In the genomic region with DNA sequence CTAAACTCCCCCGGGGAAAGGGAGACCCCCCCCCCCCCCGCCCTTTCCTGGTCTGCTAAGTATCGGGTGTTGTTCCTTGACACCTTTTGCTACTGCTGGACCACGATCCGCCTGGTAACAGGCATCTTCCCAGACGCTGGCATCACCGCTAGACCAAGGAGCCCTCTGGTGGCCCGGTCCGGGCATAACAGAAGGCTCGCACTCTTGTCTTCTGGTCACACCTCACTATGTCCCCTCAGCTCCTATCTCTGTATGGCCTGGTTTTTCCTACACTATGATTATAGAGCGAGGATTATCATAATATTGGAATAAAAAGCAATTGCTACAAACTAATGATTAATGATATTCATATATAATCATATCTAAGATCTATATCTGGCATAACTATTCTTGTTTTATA, we compare ENCODE assay signal across 7 cellular contexts.
DNase-seq lines count a peak whose midpoint lies in the region; ATAC-seq, FAIRE-seq and TF ChIP-seq lines count a peak whose summit lies in the region.
"Not testable (repeated sequence)": the region's sequence is repeated elsewhere in the genome, so short reads cannot be mapped to it uniquely, and the experiment has no call there.

No MANE protein-coding gene starts in this region.

- not testable (repeated sequence) for H4K91ac ChIP-seq in IMR-90 (ENCODE audit: insufficient read depth, low read depth, low read length)

- H4K20me1 ChIP-seq in IMR-90 (ENCODE audit: insufficient read depth, low read length); HepG2 (ENCODE audit: insufficient read depth, low read length): not testable (repeated sequence)

- H3K18ac ChIP-seq in IMR-90 (ENCODE audit: low read depth, low read length): not testable (repeated sequence)

- dilution Hi-C loops in IMR-90 (cut with HindIII; ENCODE audit: low sequenced_read_pairs, unreplicated experiment): not testable (repeated sequence)

- not testable (repeated sequence) for FAIRE-seq in HepG2 (lab: Jason Lieb, UNC)

- H2BK20ac ChIP-seq in IMR-90 (ENCODE audit: low read depth, low read length): not testable (repeated sequence)

- BruUV-seq in IMR-90 (replicated peaks; lab: Mats Ljungman, UMichigan); HepG2 (replicated peaks; lab: Mats Ljungman, UMichigan): not testable (repeated sequence)

- in situ Hi-C loops in IMR-90 (cut with MboI; ENCODE audit: low sequenced_read_pairs); HepG2 (cut with HindIII; ENCODE audit: extremely low pct_ligation_motif_present, low pct_unique_long_range_greater_than_20kb); gastrocnemius medialis (cut with MboI; ENCODE audit: low sequenced_read_pairs in 4 of 4): not testable (repeated sequence)

- not testable (repeated sequence) for H3K36me3 ChIP-seq in GM06990 (ENCODE audit: control insufficient read depth, insufficient read depth, low read length); IMR-90 (ENCODE audit: control insufficient read depth, insufficient read depth, low read length); HepG2 (replicated peaks in 1 of 2; ENCODE audit: control insufficient read depth in 1 of 2, insufficient read depth in 2 of 2, low read length in 2 of 2); gastrocnemius medialis

- H3K4me1 ChIP-seq in IMR-90 (ENCODE audit: control insufficient read depth, insufficient read depth, low read length); HepG2 (ENCODE audit: insufficient read depth, low read length); gastrocnemius medialis: not testable (repeated sequence)

- not testable (repeated sequence) for H3K9ac ChIP-seq in IMR-90 (ENCODE audit: low read depth, low read length); HepG2 (ENCODE audit: insufficient read depth, low read depth, low read length)

- TF ChIP-seq EP300 in HepG2 (IDR thresholded peaks at IDR 0.05; ENCODE audit: low read depth in 2 of 2, low read length in 2 of 2); HepG2 (CRISPR knock-in tag; IDR thresholded peaks at IDR 0.05; ENCODE audit: borderline replicate concordance): not testable (repeated sequence)

- not testable (repeated sequence) for H2BK5ac ChIP-seq in IMR-90 (ENCODE audit: low read depth, low read length, poor library complexity, severe bottlenecking)

- not testable (repeated sequence) for H2BK120ac ChIP-seq in IMR-90 (ENCODE audit: low read depth, low read length)

- not testable (repeated sequence) for H4K8ac ChIP-seq in IMR-90 (ENCODE audit: low read depth in 2 of 2, low read length in 2 of 2)

- H3K27ac ChIP-seq in IMR-90 (ENCODE audit: insufficient read depth, low read length); dorsolateral prefrontal cortex; HepG2 (ENCODE audit: extremely low read length, insufficient read depth, low read length); gastrocnemius medialis: not testable (repeated sequence)

- intact Hi-C loops in IMR-90 (cut with micrococcal nuclease); dorsolateral prefrontal cortex (cut with DNase I); HepG2 (cut with micrococcal nuclease; ENCODE audit: unreplicated experiment); gastrocnemius medialis (cut with DNase I; ENCODE audit: low total_unique reads): not testable (repeated sequence)

- CTCF ChIA-PET in IMR-90 (lab: Yijun Ruan, JAX); HepG2 (lab: Yijun Ruan, JAX; ENCODE audit: low intra/inter-chr PET ratio, low total read pairs): not testable (repeated sequence)

- not testable (repeated sequence) for H3K4me2 ChIP-seq in IMR-90 (ENCODE audit: low read depth, low read length); HepG2 (ENCODE audit: low read depth, low read length)

- TF ChIP-seq CTCF in GM06990 (IDR thresholded peaks at IDR 0.05; ENCODE audit: insufficient read depth, low read length, poor library complexity, severe bottlenecking) (peak; percentile 46), IMR-90 (conservative IDR thresholded peaks at IDR 0.05; ENCODE audit: low read depth, low read length) (peak; percentile 25; the same call in 1 of the 2 replicates), dorsolateral prefrontal cortex (IDR thresholded peaks at IDR 0.05 in 54 of 56, conservative IDR thresholded peaks at IDR 0.05 in 2 of 56; ENCODE audit: low read depth in 1 of 56, partially characterized antibody in 56 of 56) (peak in 33 of 56 donors; percentile 9 to 48 (median 29)), HepG2 (CRISPR knock-in tag; IDR thresholded peaks at IDR 0.05) (peak; percentile 12; the same call in 1 of the 2 replicates), gastrocnemius medialis (IDR thresholded peaks at IDR 0.05 in 4 of 5, conservative IDR thresholded peaks at IDR 0.05 in 1 of 5) (peak in 3 of 5 experiments; percentile 11 to 36 (median 19))

- not testable (repeated sequence) for H3K79me2 ChIP-seq in HepG2 (ENCODE audit: insufficient read depth, low read length)

- not testable (repeated sequence) for H3K9me3 ChIP-seq in IMR-90 (ENCODE audit: control insufficient read depth, insufficient read depth, low read length); HepG2 (ENCODE audit: low read length); gastrocnemius medialis

- DNase-seq in GM06990 (ENCODE audit: extremely low read depth, insufficient read length); IMR-90; dorsolateral prefrontal cortex; HepG2 (ENCODE audit: low spot score); gastrocnemius medialis: not testable (repeated sequence)
- DNase-seq in RPMI7951 (ENCODE audit: low read depth): peak; percentile 18
- peak; percentile 11 for DNase-seq in activated naive CD4-positive, alpha-beta T cell treated with Interleukin-2 at 50 U/mL for 16 hours

- POLR2A ChIA-PET in IMR-90 (lab: Charles Lee; ENCODE audit: unreplicated experiment); HepG2 (lab: Yijun Ruan, JAX): not testable (repeated sequence)

- H2AK5ac ChIP-seq in IMR-90 (ENCODE audit: low read depth, low read length): not testable (repeated sequence)

- not testable (repeated sequence) for H4K5ac ChIP-seq in IMR-90 (ENCODE audit: low read depth, low read length)

- H3K4ac ChIP-seq in IMR-90 (ENCODE audit: low read depth, low read length): not testable (repeated sequence)

- WGBS in IMR-90 (ENCODE audit: extremely low coverage in 2 of 2, insufficient read length in 1 of 2), 2 experiments: no CpG with 5 or more reads among the region's 11 CpGs
- 7% methylated on average over 5 of the region's 11 CpGs for WGBS in HepG2 (ENCODE audit: low lambda C conversion rate)

- not testable (repeated sequence) for TF ChIP-seq POLR2A in IMR-90 (IDR thresholded peaks at IDR 0.05; ENCODE audit: low read depth, low read length); HepG2 (IDR thresholded peaks at IDR 0.05; ENCODE audit: insufficient read depth in 1 of 2, low read depth in 2 of 2, low read length in 2 of 2); gastrocnemius medialis (IDR thresholded peaks at IDR 0.05)

- H3K14ac ChIP-seq in IMR-90 (replicated peaks; ENCODE audit: low read depth, low read length): not testable (repeated sequence)

- not testable (repeated sequence) for H3K27me3 ChIP-seq in GM06990 (replicated peaks; ENCODE audit: control insufficient read depth, insufficient read depth, low read length); IMR-90 (ENCODE audit: control insufficient read depth, insufficient read depth, low read length); dorsolateral prefrontal cortex; HepG2 (ENCODE audit: control insufficient read depth in 1 of 2, insufficient read depth in 2 of 2, low read length in 2 of 2); gastrocnemius medialis

- H3K56ac ChIP-seq in IMR-90 (ENCODE audit: extremely low read depth, insufficient read depth, low read length): not testable (repeated sequence)

- ATAC-seq in IMR-90 (ENCODE audit: low read depth); HepG2; gastrocnemius medialis: not testable (repeated sequence)

- not testable (repeated sequence) for H2BK15ac ChIP-seq in IMR-90 (ENCODE audit: low read depth, low read length)

- not testable (repeated sequence) for H3K23ac ChIP-seq in IMR-90 (ENCODE audit: low read depth, low read length)

- H2AK9ac ChIP-seq in IMR-90 (replicated peaks; ENCODE audit: low read depth, low read length, poor library complexity): not testable (repeated sequence)

- H3K79me1 ChIP-seq in IMR-90 (ENCODE audit: low read depth in 1 of 2, low read length in 2 of 2): not testable (repeated sequence)

- TF ChIP-seq RAD21 in IMR-90 (IDR thresholded peaks at IDR 0.05; ENCODE audit: low read length); HepG2 (CRISPR knock-in tag; IDR thresholded peaks at IDR 0.05): not testable (repeated sequence)

- not testable (repeated sequence) for H2AFZ ChIP-seq in IMR-90 (replicated peaks; ENCODE audit: low read length, poor library complexity); HepG2 (ENCODE audit: low read length)

- H3K9me1 ChIP-seq in IMR-90 (ENCODE audit: insufficient read depth, low read length): not testable (repeated sequence)

- not testable (repeated sequence) for H3K4me3 ChIP-seq in GM06990 (replicated peaks; ENCODE audit: low read depth, low read length); IMR-90 (ENCODE audit: insufficient read depth, low read depth, low read length); dorsolateral prefrontal cortex; HepG2 (replicated peaks in 1 of 3; ENCODE audit: insufficient read depth in 1 of 3, low read depth in 2 of 3, low read length in 3 of 3); gastrocnemius medialis

TF ChIP-seq in IMR-90, 13 proteins besides CTCF, POLR2A, EP300 and RAD21:
- TF ChIP-seq SMC3 (IDR thresholded peaks at IDR 0.05; ENCODE audit: low read depth, low read length): 0 out of 2 replicates have a peak, but pooled peaks have one; percentile 11

TF ChIP-seq in HepG2, 621 proteins besides CTCF, POLR2A, EP300 and RAD21:
- TF ChIP-seq SMC3 (IDR thresholded peaks at IDR 0.05; ENCODE audit: low read length) (0 out of 2 replicates have a peak, but pooled peaks have one; percentile 14), STAG1 (CRISPR knock-in tag; IDR thresholded peaks at IDR 0.05) (peak; percentile 20; the same call in 1 of the 2 replicates)
